20 cellular contexts compared by ENCODE assay signal in the genomic region with DNA sequence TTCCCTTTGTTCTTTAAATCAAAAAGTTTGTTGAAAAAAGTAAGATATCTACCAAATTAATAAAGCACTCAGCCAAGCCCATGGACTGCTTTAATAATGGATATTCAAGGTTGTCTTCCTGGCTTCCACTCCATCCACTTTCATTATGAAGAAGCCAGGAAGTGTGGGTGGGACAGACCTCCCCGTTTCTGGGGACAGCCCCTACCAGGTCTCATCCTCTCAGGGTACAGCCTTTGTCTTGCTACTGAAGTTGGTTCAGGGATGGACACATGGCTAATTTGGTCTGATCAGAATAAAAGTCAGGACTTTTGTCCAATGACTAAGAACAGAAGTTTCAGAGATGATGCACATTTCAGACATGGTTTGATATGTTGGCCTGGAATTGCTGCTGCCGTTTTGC. TPM values are rescaled to one million over a fixed set of nuclear protein-coding genes. Genes with fewer than 3 reads are reported as not detected.
DNase-seq lines count a peak whose midpoint lies in the region; ATAC-seq, FAIRE-seq and TF ChIP-seq lines count a peak whose summit lies in the region.
"Had no signal": no experiment of that assay in that cellular context is flagged by ENCODE, and none has a peak within 500 bp of the region (broad histone marks: within the 10 kb centered on the region; RNA-seq: fewer than 3 reads in every experiment).

No MANE protein-coding gene starts in this region.

- no peak for DNase-seq in activated CD8-positive, alpha-beta memory T cell treated with anti-CD3 and anti-CD28 coated beads, Interleukin-2, amount 10 ng/mL, durations not matched to agents 7 days and 5 days
- DNase-seq in activated CD8-positive, alpha-beta memory T cell treated with anti-CD3 and anti-CD28 coated beads, Interleukin-2, amount 50 U/mL, for 4 hours: no peak
- DNase-seq in GM12891 (ENCODE audit: insufficient read length, low spot score): no peak
- peak; percentile 36 for DNase-seq in activated CD8-positive, alpha-beta T cell treated with anti-CD3 and anti-CD28 coated beads for 36 hours
- no peak for DNase-seq in nephron progenitor cell
- no peak for DNase-seq in pons (ENCODE audit: low spot score)
- DNase-seq in Kasumi-1 (lab: John Stamatoyannopoulos, UW): no peak
- DNase-seq in NCI-H1694 (lab: John Stamatoyannopoulos, UW): no peak
- DNase-seq: cortex of kidney, DMS 273 treated with DMSO at 0.1 percent for 48 hours, KG1, NCI-H187 treated with DMSO at 0.1 percent for 48 hours, NCI-H2227 treated with DMSO at 0.1 percent for 48 hours, NCI-H774, sigmoid colon had no signal

- intact Hi-C loops in activated CD8-positive, alpha-beta T cell treated with anti-CD3 and anti-CD28 coated beads for 36 hours (cut with micrococcal nuclease): no loop called here

- H3K4me1 Mint-ChIP-seq in activated CD8-positive, alpha-beta memory T cell treated with anti-CD3 and anti-CD28 coated beads, Interleukin-2, amount 10 ng/mL, durations not matched to agents 7 days and 5 days: peaks cover 21% of the 10 kb centered on the region
- H3K4me1 Mint-ChIP-seq in activated CD8-positive, alpha-beta T cell treated with anti-CD3 and anti-CD28 coated beads for 36 hours (ENCODE audit: low read depth): peaks cover 20% of the 10 kb centered on the region
- peaks cover 6% of the 10 kb centered on the region for H3K4me1 Mint-ChIP-seq in nephron progenitor cell
- H3K4me1 Mint-ChIP-seq: neural progenitor cell had no signal

- no peaks in the 10 kb centered on the region for H3K9me3 Mint-ChIP-seq in activated CD8-positive, alpha-beta memory T cell treated with anti-CD3 and anti-CD28 coated beads, Interleukin-2, amount 10 ng/mL, durations not matched to agents 7 days and 5 days (ENCODE audit: low read depth)
- H3K9me3 Mint-ChIP-seq in activated CD8-positive, alpha-beta T cell treated with anti-CD3 and anti-CD28 coated beads for 36 hours: no peaks in the 10 kb centered on the region
- H3K9me3 Mint-ChIP-seq in nephron progenitor cell: no peaks in the 10 kb centered on the region
- H3K9me3 Mint-ChIP-seq: neural progenitor cell had no signal

- TF ChIP-seq CTCF in activated CD8-positive, alpha-beta T cell treated with anti-CD3 and anti-CD28 coated beads for 36 hours (IDR thresholded peaks at IDR 0.05): no peak
- TF ChIP-seq CTCF in nephron progenitor cell (IDR thresholded peaks at IDR 0.05): no peak

- peak overlapping the region; percentile 50 for H3K27ac Mint-ChIP-seq in activated CD8-positive, alpha-beta memory T cell treated with anti-CD3 and anti-CD28 coated beads, Interleukin-2, amount 10 ng/mL, durations not matched to agents 7 days and 5 days
- no peak overlapping the region for H3K27ac Mint-ChIP-seq in activated CD8-positive, alpha-beta T cell treated with anti-CD3 and anti-CD28 coated beads for 36 hours
- H3K27ac Mint-ChIP-seq in nephron progenitor cell: peak overlapping the region; percentile 62
- H3K27ac Mint-ChIP-seq: neural progenitor cell, progenitor cell of endocrine pancreas had no signal

- peaks cover 37% of the 10 kb centered on the region for H3K36me3 Mint-ChIP-seq in activated CD8-positive, alpha-beta memory T cell treated with anti-CD3 and anti-CD28 coated beads, Interleukin-2, amount 10 ng/mL, durations not matched to agents 7 days and 5 days
- peaks cover 8% of the 10 kb centered on the region for H3K36me3 Mint-ChIP-seq in activated CD8-positive, alpha-beta T cell treated with anti-CD3 and anti-CD28 coated beads for 36 hours (ENCODE audit: low read depth)
- H3K36me3 Mint-ChIP-seq in nephron progenitor cell (ENCODE audit: low read depth): peaks cover 88% of the 10 kb centered on the region

- peak; percentile 13 for FAIRE-seq in GM12891 (lab: Jason Lieb, UNC)
- FAIRE-seq: bronchial epithelial cell, endometrium, keratinocyte had no signal

- POLR2A ChIA-PET in activated CD8-positive, alpha-beta T cell treated with anti-CD3 and anti-CD28 coated beads for 36 hours (lab: Charles Lee): no interaction called here

- CTCF ChIA-PET in activated CD8-positive, alpha-beta memory T cell treated with anti-CD3 and anti-CD28 coated beads, Interleukin-2, amount 10 ng/mL, durations not matched to agents 7 days and 5 days (lab: Charles Lee): interaction anchor here (1.0 to 1.7 kb wide), 9 partner anchors 9 to 356 kb away, joined by 3 to 9 read pairs (median 4); partner anchors contain the start of gene RNF111
- CTCF ChIA-PET in activated CD8-positive, alpha-beta T cell treated with anti-CD3 and anti-CD28 coated beads for 36 hours (lab: Charles Lee): interaction anchor here (0.6 to 1.7 kb wide), 9 partner anchors 14 to 273 kb away, joined by 3 to 8 read pairs (median 3); no protein-coding TSS in a partner anchor

- peak; percentile 45 for ATAC-seq in activated CD8-positive, alpha-beta memory T cell treated with anti-CD3 and anti-CD28 coated beads, Interleukin-2, amount 10 ng/mL, durations not matched to agents 7 days and 5 days
- peak; percentile 77 for ATAC-seq in activated CD8-positive, alpha-beta T cell treated with anti-CD3 and anti-CD28 coated beads for 36 hours

- no peaks in the 10 kb centered on the region for H3K27me3 Mint-ChIP-seq in activated CD8-positive, alpha-beta memory T cell treated with anti-CD3 and anti-CD28 coated beads, Interleukin-2, amount 10 ng/mL, durations not matched to agents 7 days and 5 days
- H3K27me3 Mint-ChIP-seq in activated CD8-positive, alpha-beta T cell treated with anti-CD3 and anti-CD28 coated beads for 36 hours: no peaks in the 10 kb centered on the region
- H3K27me3 Mint-ChIP-seq in nephron progenitor cell (ENCODE audit: low read depth, poor library complexity): no peaks in the 10 kb centered on the region
- H3K27me3 Mint-ChIP-seq: progenitor cell of endocrine pancreas had no signal

- H3K4me3 Mint-ChIP-seq in activated CD8-positive, alpha-beta memory T cell treated with anti-CD3 and anti-CD28 coated beads, Interleukin-2, amount 10 ng/mL, durations not matched to agents 7 days and 5 days: no peak overlapping the region
- no peak overlapping the region for H3K4me3 Mint-ChIP-seq in activated CD8-positive, alpha-beta T cell treated with anti-CD3 and anti-CD28 coated beads for 36 hours
- no peak overlapping the region for H3K4me3 Mint-ChIP-seq in nephron progenitor cell

- TF ChIP-seq POLR2A in GM12891 (IDR thresholded peaks at IDR 0.05; ENCODE audit: low read depth, low read length): no peak

TF ChIP-seq in GM12891, 5 proteins besides CTCF, POLR2A, EP300 and RAD21:
- TF ChIP-seq POU2F2 (IDR thresholded peaks at IDR 0.05; ENCODE audit: low read depth, low read length) (no peak), PAX5 (IDR thresholded peaks at IDR 0.05; ENCODE audit: insufficient read depth, low read length, severe bottlenecking) (no peak), POLR2AphosphoS5 (IDR thresholded peaks at IDR 0.05; ENCODE audit: low read depth, low read length) (no peak), SPI1 (IDR thresholded peaks at IDR 0.05; ENCODE audit: low read depth, low read length) (no peak), TAF1 (IDR thresholded peaks at IDR 0.05; ENCODE audit: low read depth, low read length) (no peak)

RNA-seq across cellular contexts. Expression of gene CCNB2, which starts 32.6 kb away (rescaled TPM):
- 10 to 100 TPM; 95.3 to 97.0 TPM for total RNA-seq in activated CD8-positive, alpha-beta memory T cell treated with anti-CD3 and anti-CD28 coated beads, Interleukin-2, amount 10 ng/mL, durations not matched to agents 7 days and 5 days
- polyA plus RNA-seq in GM12891 (2012; ENCODE audit: low read depth, missing spikeins): 56.7 TPM
- 10 to 100 TPM; 61.9 to 64.4 TPM for total RNA-seq in activated CD8-positive, alpha-beta T cell treated with anti-CD3 and anti-CD28 coated beads for 36 hours
